ENCODE assay signal across 14 cellular contexts in genomic region chr5:51384281-51384840, GRCh38. TPM values are rescaled to one million over a fixed set of nuclear protein-coding genes. Genes with fewer than 3 reads are reported as not detected.
DNase-seq lines count a peak whose midpoint lies in the region; ATAC-seq and TF ChIP-seq lines count a peak whose summit lies in the region.
"Had no signal": no experiment of that assay in that cellular context is flagged by ENCODE, and none has a peak within 500 bp of the region (broad histone marks: within the 10 kb centered on the region; RNA-seq: fewer than 3 reads in every experiment).

No MANE protein-coding gene starts in this region.

- peak overlapping the region; percentile 99 for H3K4me3 Mint-ChIP-seq in glutamatergic neuron (ENCODE audit: unreplicated experiment)
- H3K4me3 Mint-ChIP-seq: activated naive CD4-positive, alpha-beta T cell treated with anti-CD3 and anti-CD28 coated beads for 36 hours; CD4-positive, CD25-positive, alpha-beta regulatory T cell had no signal

- H3F3A ChIP-seq in PC-3 (ENCODE audit: low read length, unreplicated experiment): no peaks in the 10 kb centered on the region

- H3K36me3 ChIP-seq in PC-3 (ENCODE audit: low read depth, low read length) (no peaks in the 10 kb centered on the region), sigmoid colon (no peaks in the 10 kb centered on the region), right lobe of liver (no peaks in the 10 kb centered on the region)
- H3K36me3 ChIP-seq: esophagus squamous epithelium had no signal

- intact Hi-C loops in PC-3 (cut with micrococcal nuclease): loop anchor here (10.0 kb wide), 3 partner anchors 110 to 460 kb away; no protein-coding TSS in a partner anchor
- intact Hi-C loops in sigmoid colon (cut with DNase I): loop anchor here (5.0 to 10.0 kb wide), 2 partner anchors 33 to 420 kb away; no protein-coding TSS in a partner anchor
- intact Hi-C loops in right lobe of liver (cut with DNase I): no loop called here

- POLR2A ChIA-PET in PC-3 (lab: Charles Lee; ENCODE audit: unreplicated experiment): no interaction called here

- peak overlapping the region; percentile 65; the same call in 1 of the 2 replicates for H3K9ac ChIP-seq in PC-3 (ENCODE audit: low read length)

- peaks cover 19% of the 10 kb centered on the region for H3K4me1 Mint-ChIP-seq in glutamatergic neuron (ENCODE audit: low read depth, unreplicated experiment)

- no peak for TF ChIP-seq EP300 in sigmoid colon (IDR thresholded peaks at IDR 0.05)

- 10 to 21% methylated on average over 12 of the region's 12 CpGs for WGBS in sigmoid colon, 2 donors
- 11% methylated on average over 12 of the region's 12 CpGs for WGBS in right lobe of liver (ENCODE audit: insufficient coverage, low coverage, low lambda C conversion rate, missing lambda C conversion rate)

- CTCF ChIA-PET in PC-3 (lab: Charles Lee): no interaction called here

- peaks cover 28% of the 10 kb centered on the region for H3K79me2 ChIP-seq in PC-3 (ENCODE audit: low read length)

- H3K4me2 ChIP-seq in PC-3 (ENCODE audit: low read length): peak overlapping the region; percentile 98

- H2AFZ ChIP-seq in PC-3 (ENCODE audit: low read length): peak overlapping the region; percentile 28; the same call in 1 of the 2 replicates

- TF ChIP-seq POLR2A in sigmoid colon (IDR thresholded peaks at IDR 0.05) (no peak), right lobe of liver (IDR thresholded peaks at IDR 0.05) (no peak)

- no peaks in the 10 kb centered on the region for H3K9me2 ChIP-seq in PC-3 (replicated peaks; ENCODE audit: low read length)

- DNase-seq in HFF-Myc (ENCODE audit: extremely low read depth, low read depth) (no peak), PC-3 (no peak), glutamatergic neuron (no peak), sigmoid colon (no peak), right lobe of liver (no peak), GDM1 (lab: John Stamatoyannopoulos, UW) (no peak), A172 (ENCODE audit: low spot score) (no peak)
- DNase-seq: activated naive CD4-positive, alpha-beta T cell treated with anti-CD3 and anti-CD28 coated beads for 36 hours; CD4-positive, CD25-positive, alpha-beta regulatory T cell; esophagus squamous epithelium; H7; NCI-H510A had no signal

- H3K27me3 ChIP-seq in PC-3 (ENCODE audit: low read length): no peaks in the 10 kb centered on the region
- peaks cover 0 to 95% (median 6%) of the 10 kb centered on the region in 3 donors for H3K27me3 ChIP-seq in sigmoid colon
- peaks cover 9 to 67% of the 10 kb centered on the region in 2 donors for H3K27me3 ChIP-seq in right lobe of liver

- TF ChIP-seq CTCF in HFF-Myc (IDR thresholded peaks at IDR 0.05; ENCODE audit: low read depth, low read length, missing control alignments) (no peak), PC-3 (conservative IDR thresholded peaks at IDR 0.05; ENCODE audit: low read depth, low read length) (no peak), glutamatergic neuron (IDR thresholded peaks at IDR 0.05; ENCODE audit: partially characterized antibody, unreplicated experiment) (no peak), sigmoid colon (IDR thresholded peaks at IDR 0.05) (no peak), right lobe of liver (IDR thresholded peaks at IDR 0.05) (no peak)

- no TSS peak for BruUV-seq in PC-3 (replicated peaks; lab: Mats Ljungman, UMichigan)

- H3K27me3 Mint-ChIP-seq in glutamatergic neuron (ENCODE audit: unreplicated experiment): peaks cover 46% of the 10 kb centered on the region

- H3K27ac ChIP-seq in PC-3 (ENCODE audit: low read length): no peak overlapping the region
- peak overlapping the region in 2 of 4 donors; percentile 83 to 86 for H3K27ac ChIP-seq in sigmoid colon
- no peak overlapping the region for H3K27ac ChIP-seq in right lobe of liver
- H3K27ac ChIP-seq: esophagus squamous epithelium had no signal

- H4K20me1 ChIP-seq in PC-3 (ENCODE audit: low read length): no peaks in the 10 kb centered on the region

- peaks cover 80% of the 10 kb centered on the region for H3K9me3 Mint-ChIP-seq in glutamatergic neuron (ENCODE audit: unreplicated experiment)
- H3K9me3 Mint-ChIP-seq: activated naive CD4-positive, alpha-beta T cell treated with anti-CD3 and anti-CD28 coated beads for 36 hours had no signal

- H3K36me3 Mint-ChIP-seq in glutamatergic neuron (ENCODE audit: unreplicated experiment): peaks cover 18% of the 10 kb centered on the region
- H3K36me3 Mint-ChIP-seq: CD4-positive, CD25-positive, alpha-beta regulatory T cell had no signal

- peak overlapping the region; percentile 75 for H3K4me3 ChIP-seq in HFF-Myc (replicated peaks; ENCODE audit: low read depth, low read length)
- H3K4me3 ChIP-seq in PC-3 (ENCODE audit: low read length): peak overlapping the region; percentile 86
- H3K4me3 ChIP-seq in sigmoid colon: peak overlapping the region; percentile 52 to 68 (median 56)
- H3K4me3 ChIP-seq in right lobe of liver: no peak overlapping the region

- peaks cover 25% of the 10 kb centered on the region for H3K4me1 ChIP-seq in PC-3 (ENCODE audit: insufficient read depth, low read length)
- H3K4me1 ChIP-seq in sigmoid colon: peaks cover 0 to 24% (median 11%) of the 10 kb centered on the region in 4 donors
- H3K4me1 ChIP-seq in right lobe of liver: peaks cover 0 to 10% (median 0%) of the 10 kb centered on the region in 4 donors

- no peaks in the 10 kb centered on the region for H3K9me3 ChIP-seq in PC-3 (ENCODE audit: low read length)
- H3K9me3 ChIP-seq in sigmoid colon: no peaks in the 10 kb centered on the region
- H3K9me3 ChIP-seq in right lobe of liver: no peaks in the 10 kb centered on the region
- H3K9me3 ChIP-seq: esophagus squamous epithelium had no signal

- ATAC-seq in PC-3 (no peak), right lobe of liver (no peak)
- ATAC-seq: sciatic nerve had no signal

- H3K27ac Mint-ChIP-seq in glutamatergic neuron (ENCODE audit: unreplicated experiment): peak overlapping the region; percentile 99
- H3K27ac Mint-ChIP-seq: activated naive CD4-positive, alpha-beta T cell treated with anti-CD3 and anti-CD28 coated beads for 36 hours; CD4-positive, CD25-positive, alpha-beta regulatory T cell had no signal

RNA-seq across cellular contexts. Expression of gene ISL1, which starts 1.1 kb away (rescaled TPM):
- total RNA-seq in PC-3 (2014; rRNA removed): 1.4 and 1.5 TPM in 2 replicates
- total RNA-seq in glutamatergic neuron (ENCODE audit: unreplicated experiment): 152 TPM
- total RNA-seq in sigmoid colon: 1 to 10 TPM in 3 of 4 donors, under 1 TPM in 1; 0.81 to 1.2 (median 1.1) TPM
- polyA plus RNA-seq in sigmoid colon: 1 to 10 TPM in 1 of 3 donors, under 1 TPM in 2; 0.46 to 1.2 (median 0.48) TPM
- total RNA-seq in right lobe of liver: not detected
- not detected in 2 replicates for total RNA-seq in A172 (2014; rRNA removed; shearing (Covaris generic))
- total RNA-seq: activated naive CD4-positive, alpha-beta T cell treated with anti-CD3 and anti-CD28 coated beads for 36 hours; CD4-positive, CD25-positive, alpha-beta regulatory T cell; mucosa of gallbladder had no signal
- polyA plus RNA-seq: CD4-positive, CD25-positive, alpha-beta regulatory T cell had no signal

Comparison
In these comparisons a context has a peak if more than half of its experiments do, and no peak if none do; other contexts are left out.
1. H3K4me3 ChIP-seq: peak in HFF-Myc (single experiment), PC-3 (single experiment) and sigmoid colon (4 of 4); none in right lobe of liver (0 of 3).
2. RNA of gene ISL1, which starts 1.1 kb away (total RNA-seq): 152 TPM in glutamatergic neuron (single experiment); 1.4 to 1.5 TPM in PC-3, 0.81 to 1.2 TPM in sigmoid colon, not detected in right lobe of liver and not detected in A172; every median in the first group is over 10 times any median in the second.
3. intact Hi-C loops: an anchor here in PC-3 (10.0 kb wide) and sigmoid colon (5.0 to 10.0 kb wide); none called in right lobe of liver.